In the genomic region with DNA sequence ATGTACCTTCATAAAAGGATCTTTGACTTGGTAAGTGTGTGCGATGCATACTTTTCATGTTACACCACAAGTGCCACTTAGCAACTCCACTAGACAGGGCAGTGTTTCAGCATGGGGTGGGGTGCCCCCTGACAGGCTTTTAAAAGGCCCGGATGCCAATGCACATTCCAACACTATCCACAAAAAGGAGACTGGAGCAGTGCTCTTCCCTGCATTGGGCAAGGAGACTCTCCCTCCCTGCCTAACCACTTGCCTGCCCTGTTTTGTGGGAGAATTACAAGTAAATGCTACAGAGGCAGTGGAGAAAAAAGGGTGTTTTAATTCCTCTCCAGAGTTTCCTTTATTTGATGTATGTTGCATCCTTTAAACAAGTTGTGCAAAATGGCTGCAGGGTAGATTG, we compare ENCODE assay signal across 16 cellular contexts. TPM values are rescaled to one million over a fixed set of nuclear protein-coding genes. Genes with fewer than 3 reads are reported as not detected.
DNase-seq lines count a peak whose midpoint lies in the region; ATAC-seq and TF ChIP-seq lines count a peak whose summit lies in the region.
"Had no signal": no experiment of that assay in that cellular context is flagged by ENCODE, and none has a peak within 500 bp of the region (broad histone marks: within the 10 kb centered on the region; RNA-seq: fewer than 3 reads in every experiment).

No MANE protein-coding gene starts in this region.

- H3K4me3 ChIP-seq in right atrium auricular region (no peak overlapping the region), esophagus muscularis mucosa (no peak overlapping the region), mesodermal cell (ENCODE audit: extremely low read depth, insufficient read depth, low read length, poor library complexity, severe bottlenecking) (no peak overlapping the region), BE2C (ENCODE audit: low read depth, low read length) (no peak overlapping the region)

- H3K4me1 ChIP-seq in right atrium auricular region (peaks cover 0 to 7% of the 10 kb centered on the region in 2 donors), esophagus muscularis mucosa (peaks cover 5 to 44% (median 41%) of the 10 kb centered on the region in 4 donors), mesodermal cell (ENCODE audit: control insufficient read depth, insufficient read depth, low read length, poor library complexity, severe bottlenecking) (peaks cover 42% of the 10 kb centered on the region), BE2C (no peaks in the 10 kb centered on the region)

- H3K36me3 Mint-ChIP-seq in endothelial cell (ENCODE audit: low read depth, unreplicated experiment): no peaks in the 10 kb centered on the region

- peaks cover 6% of the 10 kb centered on the region for H3K4me1 Mint-ChIP-seq in endothelial cell (ENCODE audit: unreplicated experiment)

- H3K4me3 Mint-ChIP-seq in endothelial cell (ENCODE audit: unreplicated experiment): no peak overlapping the region
- H3K4me3 Mint-ChIP-seq: activated naive CD8-positive, alpha-beta T cell treated with anti-CD3 and anti-CD28 coated beads, Interleukin-2, amount 50 U/mL, for 24 hours had no signal

- H3K27me3 ChIP-seq in right atrium auricular region (no peaks in the 10 kb centered on the region), esophagus muscularis mucosa (no peaks in the 10 kb centered on the region), BE2C (peaks cover 18% of the 10 kb centered on the region)

- DNase-seq in Right ventricle myocardium superior (peak; percentile 56), right atrium auricular region (ENCODE audit: low spot score) (no peak), esophagus muscularis mucosa (ENCODE audit: extremely low spot score) (no peak), BE2C (no peak), endothelial cell (ENCODE audit: low spot score) (no peak)
- DNase-seq: activated CD4-positive, alpha-beta T cell treated with anti-CD3 and anti-CD28 coated beads for 1 hour; activated naive CD8-positive, alpha-beta T cell treated with anti-CD3 and anti-CD28 coated beads, Interleukin-2, amount 50 U/mL, for 24 hours; activated T-cell treated with anti-CD3 and anti-CD28 coated beads, Interleukin-2, amount 50 U/mL, for 1 hour; dorsolateral prefrontal cortex; NCI-H2107; nucleus accumbens; T-helper 1 cell had no signal

- TF ChIP-seq POLR2A in esophagus muscularis mucosa (IDR thresholded peaks at IDR 0.05; ENCODE audit: low read depth): no peak

- H3K9me3 ChIP-seq in right atrium auricular region (no peaks in the 10 kb centered on the region), esophagus muscularis mucosa (no peaks in the 10 kb centered on the region), mesodermal cell (ENCODE audit: control insufficient read depth, low read length) (no peaks in the 10 kb centered on the region), BE2C (no peaks in the 10 kb centered on the region)

- 64% methylated on average over 2 of the region's 2 CpGs for WGBS in esophagus muscularis mucosa
- WGBS in mesodermal cell (ENCODE audit: insufficient coverage in 2 of 2), 2 experiments: no CpG with 5 or more reads among the region's 2 CpGs

- H3K27ac Mint-ChIP-seq in endothelial cell (ENCODE audit: unreplicated experiment): no peak overlapping the region
- H3K27ac Mint-ChIP-seq: activated naive CD8-positive, alpha-beta T cell treated with anti-CD3 and anti-CD28 coated beads, Interleukin-2, amount 50 U/mL, for 24 hours had no signal

- TF ChIP-seq EP300 in esophagus muscularis mucosa (IDR thresholded peaks at IDR 0.05): no peak

- ATAC-seq in Right ventricle myocardium superior (ENCODE audit: poor library complexity) (peak; percentile 56), GM21786 (IDR thresholded peaks at IDR 0.05; ENCODE audit: unreplicated experiment) (no peak), HG03342 (IDR thresholded peaks at IDR 0.05; ENCODE audit: unreplicated experiment) (no peak)
- ATAC-seq: activated naive CD8-positive, alpha-beta T cell treated with anti-CD3 and anti-CD28 coated beads, Interleukin-2, amount 50 U/mL, for 24 hours had no signal

- peak overlapping the region in 1 of 2 donors; percentile 94 for H3K27ac ChIP-seq in right atrium auricular region
- peak overlapping the region; percentile 86 to 94 (median 92) for H3K27ac ChIP-seq in esophagus muscularis mucosa (replicated peaks in 1 of 4)
- H3K27ac ChIP-seq in mesodermal cell (ENCODE audit: low read depth, low read length, severe bottlenecking): peak overlapping the region; percentile 38
- H3K27ac ChIP-seq: KMS-11 had no signal

- H3K27me3 Mint-ChIP-seq in endothelial cell (ENCODE audit: unreplicated experiment): peaks cover 5% of the 10 kb centered on the region

- intact Hi-C loops in Right ventricle myocardium superior (cut with DNase I): loop anchor here (5.0 to 10.0 kb wide), 2 partner anchors 166 to 242 kb away; no protein-coding TSS in a partner anchor
- intact Hi-C loops in esophagus muscularis mucosa (cut with DNase I): loop anchor here (5.0 to 10.0 kb wide), 4 partner anchors 166 to 594 kb away; no protein-coding TSS in a partner anchor

- no peaks in the 10 kb centered on the region for H3K36me3 ChIP-seq in right atrium auricular region
- H3K36me3 ChIP-seq in esophagus muscularis mucosa: no peaks in the 10 kb centered on the region
- no peaks in the 10 kb centered on the region for H3K36me3 ChIP-seq in mesodermal cell (ENCODE audit: control insufficient read depth, insufficient read depth, low read length)
- H3K36me3 ChIP-seq in BE2C: no peaks in the 10 kb centered on the region

- no peak for TF ChIP-seq CTCF in right atrium auricular region (IDR thresholded peaks at IDR 0.05)
- no peak for TF ChIP-seq CTCF in esophagus muscularis mucosa (IDR thresholded peaks at IDR 0.05)
- no peak for TF ChIP-seq CTCF in BE2C (IDR thresholded peaks at IDR 0.05; ENCODE audit: low read depth, low read length)
- no peak for TF ChIP-seq CTCF in endothelial cell (IDR thresholded peaks at IDR 0.05; ENCODE audit: unreplicated experiment)

- no peaks in the 10 kb centered on the region for H3K9me3 Mint-ChIP-seq in endothelial cell (ENCODE audit: unreplicated experiment)
- H3K9me3 Mint-ChIP-seq: activated naive CD8-positive, alpha-beta T cell treated with anti-CD3 and anti-CD28 coated beads, Interleukin-2, amount 50 U/mL, for 24 hours had no signal

RNA-seq across cellular contexts. Expression of a gene that starts 1.7 kb away (rescaled TPM):
- total RNA-seq in Right ventricle myocardium superior (19.4 TPM), right atrium auricular region (10 to 100 TPM; 15.2 to 22.8 TPM), esophagus muscularis mucosa (10 to 100 TPM; 29.2 to 51.9 (median 40.9) TPM), endothelial cell (ENCODE audit: unreplicated experiment) (not detected)
- polyA plus RNA-seq in mesodermal cell (2013, experiment 1 of 2): 10.4 TPM
- polyA plus RNA-seq in mesodermal cell (2013, experiment 2 of 2): 9.4 TPM
- not detected for polyA plus RNA-seq in BE2C (2012; ENCODE audit: insufficient read depth, insufficient read length, low read depth)

Comparison
In these comparisons a context has a peak if more than half of its experiments do, and no peak if none do; other contexts are left out.
1. RNA of a gene that starts 1.7 kb away (total RNA-seq): 29.2 to 51.9 TPM in esophagus muscularis mucosa, 15.2 to 22.8 TPM in right atrium auricular region and 19.4 TPM in Right ventricle myocardium superior (single experiment); not detected in endothelial cell (single experiment); every median in the first group is over 10 times any median in the second.